ENCODE assay signal across 8 cellular contexts in genomic region chr1:201739492-201740085, GRCh38.
DNase-seq lines count a peak whose midpoint lies in the region; FAIRE-seq and TF ChIP-seq lines count a peak whose summit lies in the region.

No MANE protein-coding gene starts in this region.

- H3K4me1 ChIP-seq in BE2C, result no peaks in the 10 kb centered on the region

- TF ChIP-seq CTCF in AG10803 (conservative IDR thresholded peaks at IDR 0.05; ENCODE audit: low read length) (no peak), MCF 10A (IDR thresholded peaks at IDR 0.05; ENCODE audit: unreplicated experiment) (no peak), BE2C (IDR thresholded peaks at IDR 0.05; ENCODE audit: low read depth, low read length) (no peak)

- H3K4me3 ChIP-seq in AG10803 (ENCODE audit: low read length) (peak overlapping the region; percentile 64), BE2C (ENCODE audit: low read depth, low read length) (no peak overlapping the region)

- CTCF ChIA-PET in MCF 10A (lab: Yijun Ruan, JAX), result interaction anchor here (0.6 to 19.7 kb wide), 14 partner anchors 8 to 394 kb away, joined by 3 to 332 read pairs (median 4); no protein-coding TSS in a partner anchor

- H3K36me3 Mint-ChIP-seq in MCF 10A (ENCODE audit: insufficient read depth, unreplicated experiment), result peaks cover 14% of the 10 kb centered on the region

- no peaks in the 10 kb centered on the region for H3K27me3 Mint-ChIP-seq in MCF 10A (ENCODE audit: insufficient read depth, unreplicated experiment)

- H3K36me3 ChIP-seq in BE2C, result no peaks in the 10 kb centered on the region

- DNase-seq in AG10803 (ENCODE audit: low read depth) (peak; percentile 31), HuH-7 (ENCODE audit: low spot score) (peak; percentile 70), T-helper 9 cell (peak; percentile 42), MCF 10A (ENCODE audit: unreplicated experiment) (peak; percentile 87), iris pigment epithelial cell (ENCODE audit: low read depth) (peak; percentile 59), GM12892 (ENCODE audit: insufficient read length) (no peak), BE2C (no peak)
- DNase-seq in stimulated activated CD4-positive, alpha-beta T cell treated with anti-CD3 and anti-CD28 coated beads, Interleukin-12 subunit alpha, Interleukin-12 subunit beta, amount 100 ng/mL, for 24 hours (ENCODE audit: low read depth in 2 of 2), result peak; percentile 17 to 38

- no peak for FAIRE-seq in GM12892 (lab: Jason Lieb, UNC)

- H3K4me1 Mint-ChIP-seq in MCF 10A (ENCODE audit: insufficient read depth, unreplicated experiment), result peaks cover 46% of the 10 kb centered on the region

- TF ChIP-seq POLR2A in GM12892 (IDR thresholded peaks at IDR 0.05; ENCODE audit: low read depth, low read length), result no peak

- BruUV-seq in MCF 10A (replicated peaks; lab: Mats Ljungman, UMichigan), result no TSS peak

- H3K4me3 Mint-ChIP-seq in MCF 10A (ENCODE audit: unreplicated experiment), result peak overlapping the region; percentile 91

- H3K27ac Mint-ChIP-seq in MCF 10A (ENCODE audit: low read depth, unreplicated experiment), result peak overlapping the region; percentile 87

- intact Hi-C loops in MCF 10A (cut with micrococcal nuclease), result loop anchor here (1.0 kb wide), 2 partner anchors 25 to 54 kb away; no protein-coding TSS in a partner anchor

- POLR2A ChIA-PET in MCF 10A (lab: Yijun Ruan, JAX), result interaction anchor here (0.7 to 10.6 kb wide), 20 partner anchors 9 to 343 kb away, joined by 3 to 163 read pairs (median 4); no protein-coding TSS in a partner anchor

- H3K27me3 ChIP-seq in BE2C, result no peaks in the 10 kb centered on the region

- H3K9me3 ChIP-seq in BE2C, result no peaks in the 10 kb centered on the region

- H3K9me3 Mint-ChIP-seq in MCF 10A (ENCODE audit: unreplicated experiment), result no peaks in the 10 kb centered on the region

Comparison
In these comparisons a context has a peak if more than half of its experiments do, and no peak if none do; other contexts are left out.
1. DNase-seq: peak in AG10803 (single experiment), HuH-7 (single experiment), T-helper 9 cell (single experiment), MCF 10A (single experiment), iris pigment epithelial cell (single experiment) and stimulated activated CD4-positive, alpha-beta T cell treated with anti-CD3 and anti-CD28 coated beads, Interleukin-12 subunit alpha, Interleukin-12 subunit beta, amount 100 ng/mL, for 24 hours (2 of 2); none in GM12892 (single experiment) and BE2C (single experiment).